1 cellular context compared by ENCODE assay signal in the genomic region with DNA sequence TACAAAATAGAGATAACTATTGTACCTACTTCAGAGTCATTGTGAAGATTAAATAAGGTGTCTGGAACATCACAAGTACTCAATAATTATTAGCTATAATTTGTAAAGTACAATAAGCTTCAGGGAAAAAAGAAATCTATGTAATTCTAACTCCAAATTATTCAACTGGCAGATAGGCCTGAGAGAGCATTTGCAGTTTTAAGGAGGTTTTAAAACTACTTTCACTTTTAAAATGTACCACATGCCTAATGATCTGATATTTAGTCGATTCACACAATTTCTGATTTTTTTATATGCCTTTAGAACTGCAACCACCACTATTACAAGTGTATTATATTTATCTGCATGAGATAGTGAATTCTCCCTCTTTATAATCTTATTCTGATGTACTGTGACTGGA.
TF ChIP-seq lines count a peak whose summit lies in the region.

No MANE protein-coding gene starts in this region.

TF ChIP-seq in endothelial cell of umbilical vein, 7 proteins besides CTCF, POLR2A, EP300 and RAD21 (continued from another document):
- TF ChIP-seq GATA2 (IDR thresholded peaks at IDR 0.05; ENCODE audit: insufficient read depth, insufficient read length, low read depth, low read length) (no peak), MAX (IDR thresholded peaks at IDR 0.05; ENCODE audit: insufficient read depth, insufficient read length) (no peak)
TF ChIP-seq in endothelial cell of umbilical vein: peak in this region for 0.
